9 cellular contexts compared by ENCODE assay signal in the genomic region with DNA sequence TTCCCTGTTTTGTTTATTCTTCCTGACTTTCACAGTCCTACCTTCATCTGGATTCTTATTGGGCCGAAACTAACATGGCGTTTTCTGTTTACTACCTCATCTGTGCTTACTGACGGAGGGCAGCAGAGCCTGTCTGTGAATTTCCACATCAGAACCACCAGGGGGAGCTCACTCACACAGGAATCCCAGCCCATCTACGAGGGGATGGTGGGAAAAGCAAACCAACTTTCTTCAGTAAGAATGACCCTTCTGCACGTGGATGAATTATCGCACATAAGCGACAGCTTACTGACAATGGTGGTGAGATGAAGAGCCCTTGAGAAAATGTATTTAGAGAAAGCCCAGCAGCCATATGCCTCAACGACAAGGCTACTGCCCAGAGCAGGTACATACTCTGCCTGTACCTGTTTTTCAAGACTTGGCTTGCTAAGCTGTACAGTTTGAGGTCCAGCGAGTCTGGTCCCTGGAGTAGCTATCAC. TPM values are rescaled to one million over a fixed set of nuclear protein-coding genes. Genes with fewer than 3 reads are reported as not detected.
DNase-seq lines count a peak whose midpoint lies in the region; ATAC-seq and TF ChIP-seq lines count a peak whose summit lies in the region.
"Had no signal": no experiment of that assay in that cellular context is flagged by ENCODE, and none has a peak within 500 bp of the region (broad histone marks: within the 10 kb centered on the region; RNA-seq: fewer than 3 reads in every experiment).

No MANE protein-coding gene starts in this region.

- H3K4me3 Mint-ChIP-seq in T-helper 2 cell treated with Interferon-gamma antibody and Interleukin-4, amounts not matched to agents 5 μg/mL and 100 μg/mL, for 36 hours: no peak overlapping the region
- H3K4me3 Mint-ChIP-seq: dendritic cell treated with granulocyte-macrophage colony-stimulating factor and Interleukin-4, amounts not matched to agents 40 ng/mL and 50 ng/mL, for 4 days had no signal

- DNase-seq in DMS 273 (lab: John Stamatoyannopoulos, UW; ENCODE audit: unreplicated experiment) (peak; percentile 82), HAP-1 (ENCODE audit: low spot score in 2 of 2) (peak; percentile 77 to 81), NCI-H187 (lab: John Stamatoyannopoulos, UW) (peak; percentile 19 to 73), anterior cingulate cortex (lab: John Stamatoyannopoulos, UW) (peak in 47 of 58 donors; percentile 3 to 77 (median 39)), right atrium auricular region (ENCODE audit: low spot score) (peak; percentile 69), sciatic nerve (ENCODE audit: low spot score) (peak; percentile 66)
- peak; percentile 31 for DNase-seq in T-helper 2 cell treated with Interferon-gamma antibody and Interleukin-4, amounts not matched to agents 5 μg/mL and 100 μg/mL, for 36 hours (ENCODE audit: low spot score)

- H3K4me1 Mint-ChIP-seq in T-helper 2 cell treated with Interferon-gamma antibody and Interleukin-4, amounts not matched to agents 5 μg/mL and 100 μg/mL, for 36 hours (ENCODE audit: low read depth): peaks cover 6% of the 10 kb centered on the region

- H3K4me1 ChIP-seq in HAP-1 (no peaks in the 10 kb centered on the region), right atrium auricular region (peaks cover 0 to 4% of the 10 kb centered on the region in 2 donors)

- no peak overlapping the region for H3K4me3 ChIP-seq in HAP-1
- H3K4me3 ChIP-seq in right atrium auricular region: no peak overlapping the region

- H3K27me3 ChIP-seq in HAP-1 (ENCODE audit: low read depth): no peaks in the 10 kb centered on the region
- H3K27me3 ChIP-seq in right atrium auricular region: no peaks in the 10 kb centered on the region

- H3K27ac Mint-ChIP-seq in T-helper 2 cell treated with Interferon-gamma antibody and Interleukin-4, amounts not matched to agents 5 μg/mL and 100 μg/mL, for 36 hours: no peak overlapping the region
- H3K27ac Mint-ChIP-seq: dendritic cell treated with granulocyte-macrophage colony-stimulating factor and Interleukin-4, amounts not matched to agents 40 ng/mL and 50 ng/mL, for 4 days had no signal

- H3K9me3 ChIP-seq in HAP-1: no peaks in the 10 kb centered on the region
- no peaks in the 10 kb centered on the region for H3K9me3 ChIP-seq in right atrium auricular region

- peak; percentile 81 to 91 for TF ChIP-seq CTCF in right atrium auricular region (IDR thresholded peaks at IDR 0.05)

- H3K9me3 Mint-ChIP-seq in T-helper 2 cell treated with Interferon-gamma antibody and Interleukin-4, amounts not matched to agents 5 μg/mL and 100 μg/mL, for 36 hours: no peaks in the 10 kb centered on the region
- H3K9me3 Mint-ChIP-seq: dendritic cell treated with granulocyte-macrophage colony-stimulating factor and Interleukin-4, amounts not matched to agents 40 ng/mL and 50 ng/mL, for 4 days had no signal

- H3K27me3 Mint-ChIP-seq in T-helper 2 cell treated with Interferon-gamma antibody and Interleukin-4, amounts not matched to agents 5 μg/mL and 100 μg/mL, for 36 hours (ENCODE audit: low read depth): no peaks in the 10 kb centered on the region
- H3K27me3 Mint-ChIP-seq: dendritic cell treated with granulocyte-macrophage colony-stimulating factor and Interleukin-4, amounts not matched to agents 40 ng/mL and 50 ng/mL, for 4 days had no signal

- peak; percentile 88 for ATAC-seq in sciatic nerve
- ATAC-seq in HG03135 (IDR thresholded peaks at IDR 0.05; ENCODE audit: unreplicated experiment): no peak

- in situ Hi-C loops in HAP-1 (cut with MboI; ENCODE audit: low sequenced_read_pairs): loop anchor here (10.0 kb wide), 1 partner anchor 60 kb away; a partner anchor contains a TSS

- H3K36me3 Mint-ChIP-seq in T-helper 2 cell treated with Interferon-gamma antibody and Interleukin-4, amounts not matched to agents 5 μg/mL and 100 μg/mL, for 36 hours (ENCODE audit: low read depth): peaks cover 10% of the 10 kb centered on the region

- intact Hi-C loops in sciatic nerve (cut with DNase I): no loop called here

- H3K27ac ChIP-seq in right atrium auricular region: no peak overlapping the region

- H3K36me3 ChIP-seq in HAP-1 (replicated peaks): peaks cover 3% of the 10 kb centered on the region
- H3K36me3 ChIP-seq in right atrium auricular region: peaks cover 50% of the 10 kb centered on the region

RNA-seq across cellular contexts. Expression of a gene that starts 42.5 kb away (rescaled TPM):
- under 1 TPM in 1 of 2 donors, not detected in 1; 0.51 TPM for total RNA-seq in right atrium auricular region
- total RNA-seq in sciatic nerve: 1.4 TPM

RNA-seq across cellular contexts. Expression of a gene that starts 47.3 kb away (rescaled TPM):
- total RNA-seq in right atrium auricular region (10 to 100 TPM; 12.9 to 17.4 TPM), sciatic nerve (19.0 TPM)

RNA-seq across cellular contexts. Expression of a gene that starts 57.9 kb away (rescaled TPM):
- total RNA-seq in right atrium auricular region (under 1 TPM; 0.55 to 0.82 TPM), sciatic nerve (not detected)

Comparison
In these comparisons a context has a peak if more than half of its experiments do, and no peak if none do; other contexts are left out.
1. DNase-seq: peak in every context shown above with its lines; median percentile 82 in DMS 273; 79 in HAP-1; 69 in right atrium auricular region; 66 in sciatic nerve; 46 in NCI-H187; 39 in anterior cingulate cortex; 31 in T-helper 2 cell treated with Interferon-gamma antibody and Interleukin-4, amounts not matched to agents 5 μg/mL and 100 μg/mL, for 36 hours.